Comparison of ENCODE assay signal across 1 cellular context in genomic region chr4:46484881-46485280, GRCh38.
TF ChIP-seq lines count a peak whose summit lies in the region.

No MANE protein-coding gene starts in this region.

TF ChIP-seq in IMR-90, 13 proteins besides CTCF, POLR2A, EP300 and RAD21 (continued from another document):
- TF ChIP-seq ELK1 (IDR thresholded peaks at IDR 0.05; ENCODE audit: borderline replicate concordance, low read depth, low read length), result no peak
